Comparison of ENCODE assay signal across 26 cellular contexts in genomic region chr5:61370496-61370895, GRCh38.
"Had no signal": no experiment of that assay in that cellular context is flagged by ENCODE, and none has a peak within 500 bp of the region (broad histone marks: within the 10 kb centered on the region; RNA-seq: fewer than 3 reads in every experiment).

No MANE protein-coding gene starts in this region.

- H3K36me3 ChIP-seq: ascending aorta, cardiac muscle cell, SJCRH30 had no signal

- H3K36me3 Mint-ChIP-seq: activated naive CD8-positive, alpha-beta T cell treated with anti-CD3 and anti-CD28 coated beads, Interleukin-2, amount 10 ng/mL, durations not matched to agents 7 days and 5 days had no signal

- H3K9me3 Mint-ChIP-seq: activated CD4-positive, alpha-beta T cell treated with anti-CD3 and anti-CD28 coated beads, Interleukin-2, amount 10 ng/mL, durations not matched to agents 24 days and 14 days; activated naive CD4-positive, alpha-beta T cell treated with anti-CD3 and anti-CD28 coated beads, Interleukin-2, amount 50 U/mL, for 24 hours; activated T-cell treated with anti-CD3 and anti-CD28 coated beads, Interleukin-2, amount 50 U/mL, for 24 hours; activated T-helper 2 cell treated with anti-CD3 and anti-CD28 coated beads, Interferon-gamma antibody, Interleukin-2, Interleukin-4, amounts not matched to agents 10 μg/mL and 5 μg/mL and 100 μg/mL, durations not matched to agents 14 hours and 24 hours and 36 hours; central memory CD8-positive, alpha-beta T cell had no signal

- ATAC-seq: activated CD8-positive, alpha-beta T cell treated with anti-CD3 and anti-CD28 coated beads, Interleukin-2, amount 10 ng/mL, durations not matched to agents 7 days and 5 days; Panc1 had no signal

- DNase-seq: activated CD4-positive, alpha-beta T cell treated with anti-CD3 and anti-CD28 coated beads, Interleukin-2, amount 10 ng/mL, durations not matched to agents 24 days and 14 days; activated CD4-positive, alpha-beta T cell treated with anti-CD3 and anti-CD28 coated beads, Interleukin-2, amount 50 U/mL, for 48 hours; activated CD8-positive, alpha-beta T cell treated with anti-CD3 and anti-CD28 coated beads, Interleukin-2, amount 10 ng/mL, durations not matched to agents 7 days and 5 days; activated gamma-delta T cell; activated naive CD4-positive, alpha-beta T cell treated with Interleukin-2 at 50 U/mL for 16 hours; activated naive CD8-positive, alpha-beta T cell treated with anti-CD3 and anti-CD28 coated beads, Interleukin-2, amount 10 ng/mL, durations not matched to agents 7 days and 5 days; activated T-cell treated with anti-CD3 and anti-CD28 coated beads, Interleukin-2, amount 50 U/mL, for 24 hours; amygdala; NCI-H1105; NCI-H1417 treated with DMSO at 0.1 percent for 48 hours; NCI-H187 treated with DMSO at 0.1 percent for 48 hours; NCI-H2081; NCI-H226; NCI-H446 treated with DMSO at 0.1 percent for 48 hours; NCI-H524; SHP77; SJCRH30; T1000 had no signal

- H3K9ac ChIP-seq: KMS-11 had no signal

- H3K27ac ChIP-seq: ascending aorta, cardiac muscle cell, KMS-11, SJCRH30, SK-N-MC had no signal

- H3K27me3 Mint-ChIP-seq: activated CD4-positive, alpha-beta T cell treated with anti-CD3 and anti-CD28 coated beads, Interleukin-2, amount 10 ng/mL, durations not matched to agents 24 days and 14 days; activated naive CD4-positive, alpha-beta T cell treated with anti-CD3 and anti-CD28 coated beads, Interleukin-2, amount 50 U/mL, for 24 hours; activated T-cell treated with anti-CD3 and anti-CD28 coated beads, Interleukin-2, amount 50 U/mL, for 24 hours; central memory CD8-positive, alpha-beta T cell had no signal

- H3K4me1 ChIP-seq: ascending aorta, SJCRH30 had no signal

- H3K4me3 Mint-ChIP-seq: activated CD4-positive, alpha-beta T cell treated with anti-CD3 and anti-CD28 coated beads, Interleukin-2, amount 10 ng/mL, durations not matched to agents 24 days and 14 days; activated CD8-positive, alpha-beta T cell treated with anti-CD3 and anti-CD28 coated beads, Interleukin-2, amount 10 ng/mL, durations not matched to agents 7 days and 5 days; activated naive CD4-positive, alpha-beta T cell treated with anti-CD3 and anti-CD28 coated beads, Interleukin-2, amount 50 U/mL, for 24 hours; activated naive CD8-positive, alpha-beta T cell treated with anti-CD3 and anti-CD28 coated beads, Interleukin-2, amount 10 ng/mL, durations not matched to agents 7 days and 5 days; activated T-cell treated with anti-CD3 and anti-CD28 coated beads, Interleukin-2, amount 50 U/mL, for 24 hours; central memory CD8-positive, alpha-beta T cell had no signal

- H3K27ac Mint-ChIP-seq: activated CD4-positive, alpha-beta T cell treated with anti-CD3 and anti-CD28 coated beads, Interleukin-2, amount 10 ng/mL, durations not matched to agents 24 days and 14 days; activated CD8-positive, alpha-beta T cell treated with anti-CD3 and anti-CD28 coated beads, Interleukin-2, amount 10 ng/mL, durations not matched to agents 7 days and 5 days; activated naive CD4-positive, alpha-beta T cell treated with anti-CD3 and anti-CD28 coated beads, Interleukin-2, amount 50 U/mL, for 24 hours; activated naive CD8-positive, alpha-beta T cell treated with anti-CD3 and anti-CD28 coated beads, Interleukin-2, amount 10 ng/mL, durations not matched to agents 7 days and 5 days; activated T-cell treated with anti-CD3 and anti-CD28 coated beads, Interleukin-2, amount 50 U/mL, for 24 hours; activated T-helper 2 cell treated with anti-CD3 and anti-CD28 coated beads, Interferon-gamma antibody, Interleukin-2, Interleukin-4, amounts not matched to agents 10 μg/mL and 5 μg/mL and 100 μg/mL, durations not matched to agents 14 hours and 24 hours and 36 hours had no signal

- H3K4me3 ChIP-seq: ascending aorta, cardiac muscle cell, SJCRH30, SK-N-MC had no signal

- H3K27me3 ChIP-seq: ascending aorta, cardiac muscle cell, SJCRH30 had no signal

- H3K4me1 Mint-ChIP-seq: activated CD4-positive, alpha-beta T cell treated with anti-CD3 and anti-CD28 coated beads, Interleukin-2, amount 10 ng/mL, durations not matched to agents 24 days and 14 days had no signal

- H3K9me3 ChIP-seq: ascending aorta had no signal
